7 cellular contexts compared by ENCODE assay signal in the genomic region with DNA sequence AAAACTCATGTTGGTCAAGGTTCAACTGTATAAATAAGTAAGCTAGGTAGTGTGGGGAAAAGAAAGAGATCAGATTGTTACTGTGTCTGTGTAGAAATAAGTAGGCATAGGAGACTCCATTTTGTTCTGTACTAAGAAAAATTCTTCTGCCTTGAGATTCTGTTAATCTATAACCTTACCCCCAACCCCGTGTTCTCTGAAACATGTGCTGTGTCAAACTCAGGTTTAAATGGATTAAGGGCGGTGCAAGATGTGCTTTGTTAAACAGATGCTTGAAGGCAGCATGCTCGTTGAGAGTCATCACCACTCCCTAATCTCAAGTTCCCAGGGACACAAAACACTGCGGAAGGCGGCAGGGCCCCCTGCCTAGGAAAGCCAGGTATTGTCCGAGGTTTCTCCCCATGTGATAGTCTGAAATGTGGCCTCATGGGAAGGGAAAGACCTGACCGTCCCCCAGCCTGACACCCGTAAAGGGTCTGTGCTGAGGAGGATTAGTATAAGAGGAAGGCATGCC. TPM values are rescaled to one million over a fixed set of nuclear protein-coding genes. Genes with fewer than 3 reads are reported as not detected.
A peak's percentile ranks its signal among the peaks of the same experiment; 100 is the strongest.
DNase-seq lines count a peak whose midpoint lies in the region; ATAC-seq and TF ChIP-seq lines count a peak whose summit lies in the region.
"Not testable (repeated sequence)": the region's sequence is repeated elsewhere in the genome, so short reads cannot be mapped to it uniquely, and the experiment has no call there.

No MANE protein-coding gene starts in this region.

- not testable (repeated sequence) for H3T11ph ChIP-seq in H9 (ENCODE audit: low read length)

- H4K5ac ChIP-seq in H9 (ENCODE audit: insufficient read length, low read depth, low read length), result not testable (repeated sequence)

- H3K9me3 ChIP-seq in H9 (ENCODE audit: control insufficient read depth, low read depth, low read length); WERI-Rb-1 (ENCODE audit: severe bottlenecking): not testable (repeated sequence)

- not testable (repeated sequence) for H3K27me3 ChIP-seq in H9 (ENCODE audit: insufficient read depth, low read length); WERI-Rb-1 (ENCODE audit: insufficient read depth, low read depth, severe bottlenecking); foreskin keratinocyte

- not testable (repeated sequence) for H3K4me1 ChIP-seq in H9 (ENCODE audit: insufficient read depth, low read length); foreskin keratinocyte

- H3K14ac ChIP-seq in H9 (ENCODE audit: insufficient read depth, low read length), result not testable (repeated sequence)

- not testable (repeated sequence) for H2AK5ac ChIP-seq in H9 (ENCODE audit: insufficient read length, low read length)

- H4K8ac ChIP-seq in H9 (replicated peaks; ENCODE audit: insufficient read length, low read depth, low read length), result not testable (repeated sequence)

- H3K79me1 ChIP-seq in H9 (ENCODE audit: insufficient read depth, low read depth, low read length, poor library complexity, severe bottlenecking), result not testable (repeated sequence)

- DNase-seq in H9, result peak; percentile 80
- peak; percentile 59 to 83 for DNase-seq in NCI-H524 (lab: John Stamatoyannopoulos, UW)
- peak; percentile 95 for DNase-seq in WERI-Rb-1
- not testable (repeated sequence) for DNase-seq in foreskin keratinocyte; mesothelial cell of epicardium (ENCODE audit: low spot score in 2 of 2, unreplicated experiment in 2 of 2)
- peak; percentile 32 for DNase-seq in kidney tubule cell (ENCODE audit: low spot score)
- peak; percentile 42 for DNase-seq in renal cortical epithelial cell (ENCODE audit: low read depth)

- H3K4ac ChIP-seq in H9 (ENCODE audit: low read depth, low read length), result not testable (repeated sequence)

- WGBS in H9 (ENCODE audit: extremely low coverage, insufficient read length, low lambda C conversion rate), result no CpG with 5 or more reads among the region's 8 CpGs

- ATAC-seq in foreskin keratinocyte, result not testable (repeated sequence)

- H3K36me3 ChIP-seq in WERI-Rb-1, result not testable (repeated sequence)

- peaks cover 6 to 28% (median 14%) of the 10 kb centered on the region in 3 experiments; a peak in 6 of 7 replicates for H3K36me3 Mint-ChIP-seq in H9 (ENCODE audit: insufficient read depth in 1 of 3, low read depth in 3 of 3)
- H3K36me3 Mint-ChIP-seq in mesothelial cell of epicardium, result not testable (repeated sequence)

- H3K18ac ChIP-seq in H9 (ENCODE audit: insufficient read length, low read depth, low read length), result not testable (repeated sequence)

- H2BK120ac ChIP-seq in H9 (ENCODE audit: low read depth, low read length, poor library complexity, severe bottlenecking), result not testable (repeated sequence)

- H3K27ac ChIP-seq in H9 (ENCODE audit: insufficient read length, low read depth, low read length) (peak overlapping the region; percentile 82), WERI-Rb-1 (peak overlapping the region; percentile 84), foreskin keratinocyte (peak overlapping the region; percentile 31)

- H3K56ac ChIP-seq in H9 (ENCODE audit: insufficient read length, low read depth, low read length), result not testable (repeated sequence)

- H2BK15ac ChIP-seq in H9 (ENCODE audit: low read depth, low read length), result not testable (repeated sequence)

- not testable (repeated sequence) for TF ChIP-seq CTCF in H9 (conservative IDR thresholded peaks at IDR 0.05); WERI-Rb-1 (IDR thresholded peaks at IDR 0.05; ENCODE audit: low read depth, low read length); foreskin keratinocyte (conservative IDR thresholded peaks at IDR 0.05); mesothelial cell of epicardium (IDR thresholded peaks at IDR 0.05; ENCODE audit: unreplicated experiment)

- H4K91ac ChIP-seq in H9 (ENCODE audit: insufficient read length, low read depth, low read length), result not testable (repeated sequence)

- H3K79me2 ChIP-seq in H9 (ENCODE audit: insufficient read depth, low read length), result not testable (repeated sequence)

- not testable (repeated sequence) for H3K23me2 ChIP-seq in H9 (ENCODE audit: insufficient read length, low read depth, low read length, poor library complexity, severe bottlenecking)

- H3K9ac ChIP-seq in H9 (ENCODE audit: extremely low read depth, insufficient read length, low read length), result not testable (repeated sequence)

- H2BK12ac ChIP-seq in H9 (ENCODE audit: insufficient read length, low read depth, low read length), result not testable (repeated sequence)

- H3K27me3 Mint-ChIP-seq in H9 (ENCODE audit: low read depth); mesothelial cell of epicardium (ENCODE audit: low read depth): not testable (repeated sequence)

- H3K4me3 Mint-ChIP-seq in H9, result peak overlapping the region; percentile 10 to 22; a peak in 4 of 5 replicates
- not testable (repeated sequence) for H3K4me3 Mint-ChIP-seq in mesothelial cell of epicardium

- peak overlapping the region; percentile 86 for H2BK20ac ChIP-seq in H9 (ENCODE audit: low read depth, low read length, poor library complexity, severe bottlenecking)

- peak overlapping the region; percentile 75 to 96 (median 91) for H3K27ac Mint-ChIP-seq in H9
- peak overlapping the region; percentile 87 for H3K27ac Mint-ChIP-seq in mesothelial cell of epicardium

- H3K23ac ChIP-seq in H9 (ENCODE audit: insufficient read length, low read depth, low read length), result not testable (repeated sequence)

- not testable (repeated sequence) for H2BK5ac ChIP-seq in H9 (ENCODE audit: insufficient read length, low read length)

- not testable (repeated sequence) for H3K4me3 ChIP-seq in WERI-Rb-1 (ENCODE audit: low read depth, low read length)

- H2AFZ ChIP-seq in H9 (ENCODE audit: low read length), result not testable (repeated sequence)

- H3K4me1 Mint-ChIP-seq in H9 (peaks cover 42 to 63% of the 10 kb centered on the region in 2 experiments), mesothelial cell of epicardium (peaks cover 24% of the 10 kb centered on the region)

- H4K20me1 ChIP-seq in H9 (ENCODE audit: control insufficient read depth, insufficient read depth, insufficient read length), result not testable (repeated sequence)

- not testable (repeated sequence) for H3K4me2 ChIP-seq in H9 (ENCODE audit: insufficient read depth, insufficient read length, low read length)

- not testable (repeated sequence) for H3K9me3 Mint-ChIP-seq in H9, mesothelial cell of epicardium

RNA-seq across cellular contexts. Expression of a gene that starts 12.4 kb away (rescaled TPM):
- total RNA-seq in H9 (2021), result 40.2 and 47.4 TPM in 2 replicates
- 18.4 and 18.5 TPM in 2 replicates for total RNA-seq in foreskin keratinocyte
- 12.4 and 14.2 TPM in 2 replicates for polyA plus RNA-seq in foreskin keratinocyte
- total RNA-seq in mesothelial cell of epicardium, result 15.4 to 18.7 TPM (median 18.4 TPM) in 3 replicates
- total RNA-seq in renal cortical epithelial cell, result 5.9 and 17.4 TPM in 2 replicates

RNA-seq across cellular contexts. Expression of a gene that starts 28.1 kb away (rescaled TPM):
- 11.1 and 11.8 TPM in 2 replicates for total RNA-seq in H9 (2021)
- total RNA-seq in foreskin keratinocyte, result 9.7 and 9.9 TPM in 2 replicates
- 9.3 TPM in 2 replicates for polyA plus RNA-seq in foreskin keratinocyte
- total RNA-seq in mesothelial cell of epicardium, result 18.7 to 21.0 TPM (median 19.8 TPM) in 3 replicates
- total RNA-seq in renal cortical epithelial cell, result 0.69 and 7.4 TPM in 2 replicates

RNA-seq across cellular contexts. Expression of a gene that starts 31.3 kb away (rescaled TPM):
- total RNA-seq in H9 (2021) (136 and 143 TPM in 2 replicates), foreskin keratinocyte (54.7 and 56.2 TPM in 2 replicates), mesothelial cell of epicardium (73.4 to 74.8 TPM (median 74.6 TPM) in 3 replicates), renal cortical epithelial cell (47.1 and 65.8 TPM in 2 replicates)
- polyA plus RNA-seq in foreskin keratinocyte, result 75.0 and 76.1 TPM in 2 replicates

Comparison
In these comparisons a context has a peak if more than half of its experiments do, and no peak if none do; other contexts are left out.
1. H3K27ac ChIP-seq: peak in every context shown above with its lines; median percentile 84 in WERI-Rb-1; 82 in H9; 31 in foreskin keratinocyte.